In the genomic region with DNA sequence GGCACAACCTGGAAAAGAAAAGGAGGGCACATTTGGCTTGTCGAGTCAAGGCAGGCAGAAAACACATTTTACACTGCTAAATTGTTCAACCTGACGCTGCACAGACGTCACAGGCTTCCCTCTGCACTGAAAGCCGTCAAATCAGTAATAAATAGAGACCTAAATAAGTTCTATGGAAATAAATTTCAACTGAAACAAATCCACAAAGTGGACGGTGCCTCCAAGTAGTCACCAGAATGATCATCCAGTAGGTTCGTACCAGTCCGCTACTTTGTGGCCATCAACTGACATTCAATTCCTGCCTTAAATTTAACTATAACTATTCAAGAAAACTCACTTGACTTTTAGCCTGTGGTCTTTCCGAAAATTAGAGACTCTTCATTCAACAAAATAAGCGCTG, we compare ENCODE assay signal across 9 cellular contexts. TPM values are rescaled to one million over a fixed set of nuclear protein-coding genes. Genes with fewer than 3 reads are reported as not detected.
DNase-seq lines count a peak whose midpoint lies in the region; FAIRE-seq and TF ChIP-seq lines count a peak whose summit lies in the region.
"Had no signal": no experiment of that assay in that cellular context is flagged by ENCODE, and none has a peak within 500 bp of the region (broad histone marks: within the 10 kb centered on the region; RNA-seq: fewer than 3 reads in every experiment).

No MANE protein-coding gene starts in this region.

- H4K20me1 ChIP-seq in keratinocyte (ENCODE audit: control insufficient read depth, extremely low read depth, insufficient read depth, low read length) = no peaks in the 10 kb centered on the region

- H3K4me3 Mint-ChIP-seq in HFFc6 = peak overlapping the region; percentile 62
- peak overlapping the region; percentile 82 for H3K4me3 Mint-ChIP-seq in activated naive CD8-positive, alpha-beta T cell

- 56 to 68% (median 59%) methylated on average over 9 of the region's 9 CpGs for WGBS in stomach, 5 donors

- H3K27me3 Mint-ChIP-seq in HFFc6 (ENCODE audit: insufficient read depth) = peaks cover 10% of the 10 kb centered on the region
- peaks cover under 1% of the 10 kb centered on the region for H3K27me3 Mint-ChIP-seq in activated naive CD8-positive, alpha-beta T cell

- intact Hi-C loops in stomach (cut with DNase I; ENCODE audit: low total_unique reads) = no loop called here

- no peak for TF ChIP-seq POLR2A in stomach (IDR thresholded peaks at IDR 0.05)

- dilution Hi-C loops in keratinocyte (cut with MboI; ENCODE audit: extremely low pct_ligation_motif_present, low sequenced_read_pairs) = no loop called here

- H3K9me3 Mint-ChIP-seq in HFFc6 = no peaks in the 10 kb centered on the region
- H3K9me3 Mint-ChIP-seq in activated naive CD8-positive, alpha-beta T cell (ENCODE audit: low read depth) = no peaks in the 10 kb centered on the region

- FAIRE-seq in keratinocyte (lab: Jason Lieb, UNC) = no peak
- FAIRE-seq: H54 had no signal

- no peak overlapping the region for H3K27ac Mint-ChIP-seq in HFFc6
- H3K27ac Mint-ChIP-seq in activated naive CD8-positive, alpha-beta T cell = peak overlapping the region; percentile 61

- H3K27ac ChIP-seq in keratinocyte (ENCODE audit: control insufficient read depth, insufficient read depth, low read length) (no peak overlapping the region), stomach (peak overlapping the region in 4 of 5 donors; percentile 89 to 96 (median 92))

- TF ChIP-seq EP300 in stomach (IDR thresholded peaks at IDR 0.05) = no peak

- H3K4me1 Mint-ChIP-seq in HFFc6 (ENCODE audit: low read depth) = peaks cover 6% of the 10 kb centered on the region; the same call in 1 of the 2 replicates
- peaks cover 20% of the 10 kb centered on the region for H3K4me1 Mint-ChIP-seq in activated naive CD8-positive, alpha-beta T cell (ENCODE audit: low read depth)

- H3K9ac ChIP-seq in keratinocyte (ENCODE audit: control insufficient read depth, extremely low read depth, insufficient read depth, low read length) = no peak overlapping the region

- H3K27me3 ChIP-seq in keratinocyte (ENCODE audit: control insufficient read depth, extremely low read depth, insufficient read depth, low read length) (no peaks in the 10 kb centered on the region), stomach (no peaks in the 10 kb centered on the region)

- no peaks in the 10 kb centered on the region for H3K36me3 ChIP-seq in keratinocyte (ENCODE audit: control insufficient read depth in 2 of 2, extremely low read depth in 1 of 2, insufficient read depth in 2 of 2, low read length in 2 of 2)
- H3K36me3 ChIP-seq in stomach = peaks cover 0 to 5% (median 0%) of the 10 kb centered on the region in 4 donors

- H3K36me3 Mint-ChIP-seq in HFFc6 (ENCODE audit: low read depth) = no peaks in the 10 kb centered on the region
- H3K36me3 Mint-ChIP-seq in activated naive CD8-positive, alpha-beta T cell = peaks cover 3% of the 10 kb centered on the region

- TF ChIP-seq CTCF in HFFc6 (IDR thresholded peaks at IDR 0.05) (no peak), keratinocyte (optimal IDR thresholded peaks at IDR 0.05 in 1 of 3, IDR thresholded peaks at IDR 0.05 in 1 of 3, conservative IDR thresholded peaks at IDR 0.05 in 1 of 3; ENCODE audit: extremely low read depth in 1 of 3, insufficient read depth in 2 of 3, low read length in 3 of 3) (no peak), stomach (IDR thresholded peaks at IDR 0.05) (no peak)

- H3K4me1 ChIP-seq in keratinocyte (ENCODE audit: control insufficient read depth, extremely low read depth, insufficient read depth, low read length) = no peaks in the 10 kb centered on the region
- H3K4me1 ChIP-seq in stomach = peaks cover 7 to 19% (median 14%) of the 10 kb centered on the region in 4 donors

- H3K9me3 ChIP-seq in keratinocyte (ENCODE audit: control insufficient read depth, low read depth, low read length) (no peaks in the 10 kb centered on the region), stomach (no peaks in the 10 kb centered on the region)

- no peaks in the 10 kb centered on the region for H3K79me2 ChIP-seq in keratinocyte (ENCODE audit: control insufficient read depth, insufficient read depth, low read length)

- peak overlapping the region; percentile 61 for H3K4me2 ChIP-seq in keratinocyte (ENCODE audit: control insufficient read depth, extremely low read depth, insufficient read depth, low read depth, low read length)

- DNase-seq in HFFc6 (no peak), keratinocyte (ENCODE audit: low read depth, low spot score) (no peak), stomach (no peak), NCI-H446 treated with DMSO at 0.1 percent for 48 hours (lab: John Stamatoyannopoulos, UW) (no peak), inferior parietal cortex (ENCODE audit: extremely low spot score) (no peak), SK-N-DZ (ENCODE audit: low spot score) (no peak)
- DNase-seq: activated CD4-positive, alpha-beta T cell treated with anti-CD3 and anti-CD28 coated beads for 1 hour had no signal

- peak overlapping the region; percentile 94 for H2AFZ ChIP-seq in keratinocyte (ENCODE audit: control insufficient read depth, low read length)

- no peaks in the 10 kb centered on the region for H3K9me1 ChIP-seq in keratinocyte (ENCODE audit: control insufficient read depth, extremely low read depth, insufficient read depth, low read length)

- H3K4me3 ChIP-seq in keratinocyte (ENCODE audit: control insufficient read depth in 2 of 3, extremely low read depth in 1 of 3, insufficient read depth in 2 of 3, low read depth in 1 of 3, low read length in 3 of 3) (peak overlapping the region; percentile 55 to 63 (median 63)), stomach (peak overlapping the region; percentile 59 to 89 (median 80))

RNA-seq across cellular contexts. Expression of gene NPVF, which starts 49.0 kb away (rescaled TPM):
- total RNA-seq in HFFc6 (2021; fragmentation: NEBNext Ultra II Directional; extraction: Animal tissue kit (Norgen Biotek cat#: 25700)) = not detected
- polyA plus RNA-seq in keratinocyte = not detected in 3 replicates
- polyA plus RNA-seq in keratinocyte (2011; ENCODE audit: low read depth) = not detected
- polyA plus RNA-seq in keratinocyte (2011; cell fraction: cytosol; rRNA removed) = not detected in 2 replicates
- not detected in 2 replicates for polyA plus RNA-seq in keratinocyte (2011; cell fraction: nucleus; rRNA removed)
- not detected in 2 replicates for polyA plus RNA-seq in keratinocyte (2012; ENCODE audit: low replicate concordance)
- polyA minus RNA-seq in keratinocyte = not detected in 3 replicates
- polyA minus RNA-seq in keratinocyte (2011; cell fraction: cytosol; rRNA and poly(A)+ RNA removed) = not detected
- not detected in 2 replicates for polyA minus RNA-seq in keratinocyte (2011; cell fraction: nucleus; rRNA and poly(A)+ RNA removed)
- not detected for total RNA-seq in stomach
- not detected for polyA plus RNA-seq in stomach
- not detected in 2 replicates for polyA plus RNA-seq in SK-N-DZ (2014; cell fraction: cytosol; rRNA removed)
- not detected in 2 replicates for polyA plus RNA-seq in SK-N-DZ (2014; cell fraction: nucleus; rRNA removed)

RNA-seq across cellular contexts. Expression of gene CYCS, which starts 54.3 kb away (rescaled TPM):
- 100 to 1,000 TPM; 113 to 142 (median 130) TPM for total RNA-seq in HFFc6 (2021; fragmentation: NEBNext Ultra II Directional; extraction: Animal tissue kit (Norgen Biotek cat#: 25700))
- polyA plus RNA-seq in keratinocyte (83.6 to 176 TPM (median 94.7 TPM) in 3 replicates), stomach (100 to 1,000 TPM in 2 of 3 donors, 10 to 100 TPM in 1; 43.1 to 124 (median 102) TPM)
- polyA plus RNA-seq in keratinocyte (2011; ENCODE audit: low read depth) = 220 TPM
- polyA plus RNA-seq in keratinocyte (2011; cell fraction: cytosol; rRNA removed) = 85.4 and 180 TPM in 2 replicates
- polyA plus RNA-seq in keratinocyte (2011; cell fraction: nucleus; rRNA removed) = 45.5 and 59.1 TPM in 2 replicates
- 112 and 146 TPM in 2 replicates for polyA plus RNA-seq in keratinocyte (2012; ENCODE audit: low replicate concordance)
- 5.7 to 44.6 TPM (median 14.2 TPM) in 3 replicates for polyA minus RNA-seq in keratinocyte
- polyA minus RNA-seq in keratinocyte (2011; cell fraction: cytosol; rRNA and poly(A)+ RNA removed) = 32.4 TPM
- 14.2 and 26.8 TPM in 2 replicates for polyA minus RNA-seq in keratinocyte (2011; cell fraction: nucleus; rRNA and poly(A)+ RNA removed)
- 10 to 100 TPM; 34.5 to 96.9 (median 52.0) TPM for total RNA-seq in stomach
- 118 and 123 TPM in 2 replicates for polyA plus RNA-seq in SK-N-DZ (2014; cell fraction: cytosol; rRNA removed)
- polyA plus RNA-seq in SK-N-DZ (2014; cell fraction: nucleus; rRNA removed) = 93.0 and 101 TPM in 2 replicates
